ENCODE assay signal across 13 cellular contexts in genomic region chr19:16252459-16253205, GRCh38. TPM values are rescaled to one million over a fixed set of nuclear protein-coding genes. Genes with fewer than 3 reads are reported as not detected.
DNase-seq lines count a peak whose midpoint lies in the region; ATAC-seq and FAIRE-seq lines count a peak whose summit lies in the region.
"Had no signal": no experiment of that assay in that cellular context is flagged by ENCODE, and none has a peak within 500 bp of the region (broad histone marks: within the 10 kb centered on the region; RNA-seq: fewer than 3 reads in every experiment).

No MANE protein-coding gene starts in this region.

- peaks cover 4% of the 10 kb centered on the region in 2 donors for H3K36me3 Mint-ChIP-seq in stimulated activated naive B cell treated with anti-CD40 and anti-IgM and Interleukin-4, amounts not matched to agents 10 μg/mL and 1 μg/mL and 100 μg/mL, for 72 hours
- H3K36me3 Mint-ChIP-seq: brain had no signal

- intact Hi-C loops in left colon (cut with DNase I, micrococcal nuclease): loop anchor here in 1 of 2 donors (10.0 kb wide), 1 partner anchor 132 kb away; no protein-coding TSS in a partner anchor

- ATAC-seq in left colon (no peak), HG02571 (IDR thresholded peaks at IDR 0.05; ENCODE audit: unreplicated experiment) (no peak), GM21576 (IDR thresholded peaks at IDR 0.05; ENCODE audit: unreplicated experiment) (no peak)
- peak; percentile 84 to 90 for ATAC-seq in stimulated activated naive B cell treated with anti-CD40 and anti-IgM and Interleukin-4, amounts not matched to agents 10 μg/mL and 1 μg/mL and 100 μg/mL, for 72 hours (replicated peaks)
- ATAC-seq: T-helper 17 cell had no signal

- peak overlapping the region in 1 of 2 donors; percentile 2 for H3K4me3 Mint-ChIP-seq in stimulated activated naive B cell treated with anti-CD40 and anti-IgM and Interleukin-4, amounts not matched to agents 10 μg/mL and 1 μg/mL and 100 μg/mL, for 72 hours
- H3K4me3 Mint-ChIP-seq: activated CD4-positive, alpha-beta T cell treated with anti-CD3 and anti-CD28 coated beads, Interleukin-2, amount 10 ng/mL, durations not matched to agents 24 days and 14 days; brain; T-helper 17 cell had no signal

- no peak for DNase-seq in GM18507 (ENCODE audit: extremely low spot score, insufficient read length, low read depth)
- DNase-seq in NOMO-1 treated with dmso at 0.1 percent for 144 hours (lab: John Stamatoyannopoulos, UW; ENCODE audit: unreplicated experiment): peak; percentile 29
- peak; percentile 36 to 46 for DNase-seq in left colon
- DNase-seq in stimulated activated naive B cell treated with anti-CD40 and anti-IgM and Interleukin-4, amounts not matched to agents 10 μg/mL and 1 μg/mL and 100 μg/mL, for 72 hours: peak; percentile 50
- DNase-seq in activated CD4-positive, alpha-beta T cell treated with anti-CD3 and anti-CD28 coated beads, Interleukin-2, amount 50 U/mL, for 48 hours: no peak
- DNase-seq: activated CD4-positive, alpha-beta T cell treated with anti-CD3 and anti-CD28 coated beads, Interleukin-2, amount 10 ng/mL, durations not matched to agents 24 days and 14 days; activated gamma-delta T cell treated with Interleukin-2 at 50 U/mL for 16 hours; NCI-H226; T-helper 17 cell had no signal

- H3K27me3 Mint-ChIP-seq in stimulated activated naive B cell treated with anti-CD40 and anti-IgM and Interleukin-4, amounts not matched to agents 10 μg/mL and 1 μg/mL and 100 μg/mL, for 72 hours: no peaks in the 10 kb centered on the region
- H3K27me3 Mint-ChIP-seq: T-helper 17 cell had no signal

- peak; percentile 49 for FAIRE-seq in GM18507 (lab: Jason Lieb, UNC)
- FAIRE-seq: H54 had no signal

- H3K27ac Mint-ChIP-seq in stimulated activated naive B cell treated with anti-CD40 and anti-IgM and Interleukin-4, amounts not matched to agents 10 μg/mL and 1 μg/mL and 100 μg/mL, for 72 hours: peak overlapping the region; percentile 27
- H3K27ac Mint-ChIP-seq: activated CD4-positive, alpha-beta T cell treated with anti-CD3 and anti-CD28 coated beads, Interleukin-2, amount 10 ng/mL, durations not matched to agents 24 days and 14 days; brain; T-helper 17 cell had no signal

- peaks cover 4 to 5% of the 10 kb centered on the region in 2 donors for H3K9me3 Mint-ChIP-seq in stimulated activated naive B cell treated with anti-CD40 and anti-IgM and Interleukin-4, amounts not matched to agents 10 μg/mL and 1 μg/mL and 100 μg/mL, for 72 hours
- H3K9me3 Mint-ChIP-seq: activated CD4-positive, alpha-beta T cell treated with anti-CD3 and anti-CD28 coated beads, Interleukin-2, amount 10 ng/mL, durations not matched to agents 24 days and 14 days had no signal

- H3K4me1 Mint-ChIP-seq in stimulated activated naive B cell treated with anti-CD40 and anti-IgM and Interleukin-4, amounts not matched to agents 10 μg/mL and 1 μg/mL and 100 μg/mL, for 72 hours: peaks cover 12 to 14% of the 10 kb centered on the region in 2 donors
- H3K4me1 Mint-ChIP-seq: brain had no signal

RNA-seq across cellular contexts. Expression of gene AP1M1, which starts 54.9 kb away (rescaled TPM):
- 10 to 100 TPM; 22.2 to 26.5 TPM for total RNA-seq in left colon

Comparison
In these comparisons a context has a peak if more than half of its experiments do, and no peak if none do; other contexts are left out.
1. DNase-seq: peak in NOMO-1 treated with dmso at 0.1 percent for 144 hours (single experiment), left colon (2 of 2) and stimulated activated naive B cell treated with anti-CD40 and anti-IgM and Interleukin-4, amounts not matched to agents 10 μg/mL and 1 μg/mL and 100 μg/mL, for 72 hours (single experiment); none in GM18507 (single experiment) and activated CD4-positive, alpha-beta T cell treated with anti-CD3 and anti-CD28 coated beads, Interleukin-2, amount 50 U/mL, for 48 hours (0 of 2).
2. ATAC-seq: peak in stimulated activated naive B cell treated with anti-CD40 and anti-IgM and Interleukin-4, amounts not matched to agents 10 μg/mL and 1 μg/mL and 100 μg/mL, for 72 hours (2 of 2); none in left colon (single experiment), HG02571 (single experiment) and GM21576 (single experiment).